In the genomic region with DNA sequence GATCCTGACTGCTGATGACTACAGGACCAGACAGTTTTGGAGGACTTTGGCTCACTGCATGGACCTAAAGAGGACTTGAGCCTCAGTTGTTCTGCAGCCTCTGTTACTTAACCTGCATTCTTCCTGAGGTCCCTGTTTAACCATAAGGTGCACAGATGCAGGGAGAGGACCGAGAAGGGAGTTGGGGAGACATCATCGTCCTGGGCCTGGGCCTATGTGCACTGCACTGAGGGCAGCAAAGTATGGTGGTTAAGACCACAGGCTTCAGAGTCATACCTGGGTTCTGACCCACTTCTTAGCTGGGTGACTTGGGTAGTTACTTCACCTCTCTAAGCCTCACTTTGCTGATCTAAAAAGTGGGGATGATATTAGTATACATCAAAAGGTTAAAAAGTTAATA, we compare ENCODE assay signal across 34 cellular contexts. TPM values are rescaled to one million over a fixed set of nuclear protein-coding genes. Genes with fewer than 3 reads are reported as not detected.
"Had no signal": no experiment of that assay in that cellular context is flagged by ENCODE, and none has a peak within 500 bp of the region (broad histone marks: within the 10 kb centered on the region; RNA-seq: fewer than 3 reads in every experiment).

No MANE protein-coding gene starts in this region.

- H3K27ac ChIP-seq: brain microvascular endothelial cell, KMS-11, SJSA1 had no signal

- H3K4me1 Mint-ChIP-seq: activated CD4-positive, alpha-beta T cell treated with anti-CD3 and anti-CD28 coated beads for 36 hours; activated CD4-positive, alpha-beta T cell treated with anti-CD3 and anti-CD28 coated beads, Interleukin-2, amount 10 ng/mL, durations not matched to agents 7 days and 5 days; activated naive CD8-positive, alpha-beta T cell treated with anti-CD3 and anti-CD28 coated beads for 36 hours had no signal

- H3K27ac Mint-ChIP-seq: activated CD4-positive, alpha-beta T cell treated with anti-CD3 and anti-CD28 coated beads for 36 hours; activated CD4-positive, alpha-beta T cell treated with anti-CD3 and anti-CD28 coated beads, Interleukin-2, amount 10 ng/mL, durations not matched to agents 7 days and 5 days; activated CD8-positive, alpha-beta memory T cell treated with anti-CD3 and anti-CD28 coated beads, Interleukin-2, amount 10 ng/mL, durations not matched to agents 7 days and 5 days; activated naive CD8-positive, alpha-beta T cell treated with anti-CD3 and anti-CD28 coated beads for 36 hours; T-helper 1 cell treated with Interleukin-12 subunit alpha and Interleukin-12 subunit beta and Interleukin-4 antibody, amounts not matched to agents 30 μg/mL and 1 μg/mL, for 36 hours; T-helper 2 cell treated with Interferon-gamma antibody and Interleukin-4, amounts not matched to agents 5 μg/mL and 100 μg/mL, for 36 hours; WTC11 had no signal

- H3K4me3 ChIP-seq: SJSA1 had no signal

- H3K36me3 Mint-ChIP-seq: activated CD8-positive, alpha-beta memory T cell treated with anti-CD3 and anti-CD28 coated beads, Interleukin-2, amount 10 ng/mL, durations not matched to agents 7 days and 5 days had no signal

- H3K4me3 Mint-ChIP-seq: activated CD4-positive, alpha-beta T cell treated with anti-CD3 and anti-CD28 coated beads for 36 hours; activated CD4-positive, alpha-beta T cell treated with anti-CD3 and anti-CD28 coated beads, Interleukin-2, amount 10 ng/mL, durations not matched to agents 7 days and 5 days; activated CD8-positive, alpha-beta memory T cell treated with anti-CD3 and anti-CD28 coated beads, Interleukin-2, amount 10 ng/mL, durations not matched to agents 7 days and 5 days; activated naive CD8-positive, alpha-beta T cell treated with anti-CD3 and anti-CD28 coated beads for 36 hours; T-helper 1 cell treated with Interleukin-12 subunit alpha and Interleukin-12 subunit beta and Interleukin-4 antibody, amounts not matched to agents 30 μg/mL and 1 μg/mL, for 36 hours; T-helper 2 cell treated with Interferon-gamma antibody and Interleukin-4, amounts not matched to agents 5 μg/mL and 100 μg/mL, for 36 hours; WTC11 had no signal

- DNase-seq: activated CD4-positive, alpha-beta T cell treated with anti-CD3 and anti-CD28 coated beads for 36 hours; activated CD4-positive, alpha-beta T cell treated with anti-CD3 and anti-CD28 coated beads, Interleukin-2, amount 10 ng/mL, durations not matched to agents 7 days and 5 days; activated CD4-positive, alpha-beta T cell treated with anti-CD3 and anti-CD28 coated beads, Interleukin-2, amount 50 U/mL, for 48 hours; activated CD8-positive, alpha-beta memory T cell treated with anti-CD3 and anti-CD28 coated beads for 24 hours; activated CD8-positive, alpha-beta memory T cell treated with anti-CD3 and anti-CD28 coated beads, Interleukin-2, amount 10 ng/mL, durations not matched to agents 7 days and 5 days; activated CD8-positive, alpha-beta memory T cell treated with anti-CD3 and anti-CD28 coated beads, Interleukin-2, amount 50 U/mL, for 48 hours; activated effector memory CD4-positive, alpha-beta T cell treated with anti-CD3 and anti-CD28 coated beads, Interleukin-2, amount 50 U/mL, for 16 hours; activated naive CD4-positive, alpha-beta T cell; activated naive CD4-positive, alpha-beta T cell treated with anti-CD3 and anti-CD28 coated beads, Interleukin-2, amount 50 U/mL, for 16 hours; activated naive CD8-positive, alpha-beta T cell treated with anti-CD3 and anti-CD28 coated beads for 36 hours; activated T-cell treated with anti-CD3 and anti-CD28 coated beads, Interleukin-2, amount 50 U/mL, for 48 hours; amniotic stem cell; aorta; brain microvascular endothelial cell; MM.1S; MV-4-11; NCI-H1092; NCI-H1436 treated with DMSO at 0.1 percent for 48 hours; NCI-H1694 treated with DMSO at 0.1 percent for 48 hours; NCI-H2029; NCI-H345; NCI-H524 treated with DMSO at 0.1 percent for 48 hours; SHP77 treated with DMSO at 0.1 percent for 48 hours; SK-N-SH had no signal

- ATAC-seq: activated CD4-positive, alpha-beta T cell treated with anti-CD3 and anti-CD28 coated beads for 36 hours; activated CD4-positive, CD25-positive, alpha-beta regulatory T cell treated with anti-CD3 and anti-CD28 coated beads, Interleukin-2, amount 50 U/mL, for 24 hours; activated CD8-positive, alpha-beta memory T cell treated with anti-CD3 and anti-CD28 coated beads, Interleukin-2, amount 10 ng/mL, durations not matched to agents 7 days and 5 days; Panc1; WTC11 had no signal

RNA-seq across cellular contexts. Expression of gene KY, which starts 21.9 kb away (rescaled TPM):
- total RNA-seq: activated CD4-positive, alpha-beta T cell treated with anti-CD3 and anti-CD28 coated beads for 36 hours; activated CD4-positive, alpha-beta T cell treated with anti-CD3 and anti-CD28 coated beads, Interleukin-2, amount 10 ng/mL, durations not matched to agents 7 days and 5 days; activated CD8-positive, alpha-beta memory T cell treated with anti-CD3 and anti-CD28 coated beads, Interleukin-2, amount 10 ng/mL, durations not matched to agents 7 days and 5 days; activated naive CD8-positive, alpha-beta T cell treated with anti-CD3 and anti-CD28 coated beads for 36 hours; LHCN-M2; NCI-H460; RPMI7951; WTC11 had no signal
